Comparison of ENCODE assay signal across 1 cellular context in the genomic region with DNA sequence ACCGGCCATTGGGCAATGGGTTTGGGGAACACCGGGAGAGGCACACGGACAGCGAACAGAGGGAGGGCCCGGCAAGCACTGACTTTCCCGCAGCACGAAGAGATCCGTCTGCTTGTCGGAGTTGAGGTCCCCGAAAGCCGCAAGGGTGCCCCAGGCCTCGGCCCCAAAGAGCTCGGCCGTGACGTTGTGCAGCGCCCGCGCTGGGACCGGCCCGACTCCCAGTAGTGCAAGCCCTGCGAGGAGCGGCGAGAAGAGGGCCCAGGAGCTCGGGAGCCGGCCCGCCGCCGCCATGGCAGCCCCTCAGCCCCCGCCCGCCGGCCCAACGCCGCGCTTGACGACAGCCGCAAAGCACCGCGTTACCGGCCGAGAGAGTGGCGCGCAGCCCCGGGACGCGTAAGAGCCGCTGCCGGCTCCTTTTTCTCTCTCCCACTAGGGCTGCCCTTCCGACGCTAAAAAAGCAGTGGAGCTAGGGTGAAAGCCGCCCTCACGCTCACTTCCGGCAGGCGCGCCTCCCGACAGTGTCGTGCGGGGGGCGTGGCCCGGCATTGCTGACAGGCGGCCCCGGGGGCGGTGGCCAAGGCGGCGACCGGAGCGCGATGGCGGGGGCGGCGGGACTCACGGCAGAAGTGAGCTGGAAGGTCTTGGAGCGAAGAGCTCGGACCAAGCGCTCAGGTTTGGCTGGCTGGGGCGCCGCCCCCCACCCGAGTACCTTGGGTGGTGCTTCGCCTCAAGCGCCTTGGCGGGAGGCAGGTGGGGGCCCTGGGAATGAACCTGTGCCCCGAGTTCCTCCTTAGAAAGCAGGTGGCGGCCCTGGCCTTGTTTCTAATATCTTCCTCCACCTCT.
TF ChIP-seq lines count a peak whose summit lies in the region.

ITFG1 (minus strand) TSS at position 309 of the 843 bp plus-strand sequence; CDS start at position 291, 18 bp downstream.
PHKB (plus strand) TSS at position 577 of the 843 bp plus-strand sequence; CDS start at position 597, 20 bp downstream.

TF ChIP-seq in K562, 482 proteins besides CTCF, POLR2A, EP300 and RAD21 (continued from another document):
- TF ChIP-seq ZKSCAN3 (CRISPR knock-in tag; IDR thresholded peaks at IDR 0.05) (no peak), ZBTB17 (CRISPR knock-in tag; IDR thresholded peaks at IDR 0.05) (no peak), L3MBTL2 (IDR thresholded peaks at IDR 0.05) (0 out of 2 replicates have a peak, but pooled peaks have one; percentile 9), CREB1 (IDR thresholded peaks at IDR 0.05) (peak; percentile 77), CREB1 (CRISPR knock-in tag; IDR thresholded peaks at IDR 0.05) (peak; percentile 62; the same call in 1 of the 2 replicates), SRF (CRISPR knock-in tag; IDR thresholded peaks at IDR 0.05) (peak in 1 of 2 experiments; percentile 42; a peak in 1 of 4 replicates), E4F1 (CRISPR knock-in tag; IDR thresholded peaks at IDR 0.05; ENCODE audit: borderline replicate concordance) (peak; percentile 100), TAF1 (IDR thresholded peaks at IDR 0.05; ENCODE audit: control insufficient read depth, extremely low read depth, insufficient read depth, low read length, severe bottlenecking) (peak; percentile 98), KLF13 (tag; IDR thresholded peaks at IDR 0.05; ENCODE audit: borderline replicate concordance, low read depth) (peak; percentile 82; the same call in 1 of the 2 replicates), ARID2 (IDR thresholded peaks at IDR 0.05) (no peak), RBBP5 (IDR thresholded peaks at IDR 0.05; ENCODE audit: borderline replicate concordance, insufficient read depth, low read length, poor library complexity, severe bottlenecking) (peak; percentile 92), CHD1 (IDR thresholded peaks at IDR 0.05; ENCODE audit: low read length) (peak; percentile 66), CREM (IDR thresholded peaks at IDR 0.05; ENCODE audit: low read depth) (peak; percentile 67), ZBTB40 (IDR thresholded peaks at IDR 0.05) (peak; percentile 72), ZBTB40 (CRISPR knock-in tag; IDR thresholded peaks at IDR 0.05) (no peak), KLF1 (tag; IDR thresholded peaks at IDR 0.05) (no peak), E2F3 (CRISPR knock-in tag; IDR thresholded peaks at IDR 0.05) (0 out of 2 replicates have a peak, but pooled peaks have one; percentile 13), HMGN3 (IDR thresholded peaks at IDR 0.05; ENCODE audit: borderline replicate concordance, extremely low read depth, insufficient read length, low read depth, low read length) (peak; percentile 82)
- TF ChIP-seq, protein P1, sequence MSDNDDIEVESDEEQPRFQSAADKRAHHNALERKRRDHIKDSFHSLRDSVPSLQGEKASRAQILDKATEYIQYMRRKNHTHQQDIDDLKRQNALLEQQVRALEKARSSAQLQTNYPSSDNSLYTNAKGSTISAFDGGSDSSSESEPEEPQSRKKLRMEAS (CRISPR knock-in tag; IDR thresholded peaks at IDR 0.05) = peak; percentile 49; the same call in 1 of the 2 replicates
- TF ChIP-seq, protein P2, sequence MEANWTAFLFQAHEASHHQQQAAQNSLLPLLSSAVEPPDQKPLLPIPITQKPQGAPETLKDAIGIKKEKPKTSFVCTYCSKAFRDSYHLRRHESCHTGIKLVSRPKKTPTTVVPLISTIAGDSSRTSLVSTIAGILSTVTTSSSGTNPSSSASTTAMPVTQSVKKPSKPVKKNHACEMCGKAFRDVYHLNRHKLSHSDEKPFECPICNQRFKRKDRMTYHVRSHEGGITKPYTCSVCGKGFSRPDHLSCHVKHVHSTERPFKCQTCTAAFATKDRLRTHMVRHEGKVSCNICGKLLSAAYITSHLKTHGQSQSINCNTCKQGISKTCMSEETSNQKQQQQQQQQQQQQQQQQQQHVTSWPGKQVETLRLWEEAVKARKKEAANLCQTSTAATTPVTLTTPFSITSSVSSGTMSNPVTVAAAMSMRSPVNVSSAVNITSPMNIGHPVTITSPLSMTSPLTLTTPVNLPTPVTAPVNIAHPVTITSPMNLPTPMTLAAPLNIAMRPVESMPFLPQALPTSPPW (CRISPR knock-in tag; IDR thresholded peaks at IDR 0.05) = peak; percentile 93
- TF ChIP-seq, protein P3, sequence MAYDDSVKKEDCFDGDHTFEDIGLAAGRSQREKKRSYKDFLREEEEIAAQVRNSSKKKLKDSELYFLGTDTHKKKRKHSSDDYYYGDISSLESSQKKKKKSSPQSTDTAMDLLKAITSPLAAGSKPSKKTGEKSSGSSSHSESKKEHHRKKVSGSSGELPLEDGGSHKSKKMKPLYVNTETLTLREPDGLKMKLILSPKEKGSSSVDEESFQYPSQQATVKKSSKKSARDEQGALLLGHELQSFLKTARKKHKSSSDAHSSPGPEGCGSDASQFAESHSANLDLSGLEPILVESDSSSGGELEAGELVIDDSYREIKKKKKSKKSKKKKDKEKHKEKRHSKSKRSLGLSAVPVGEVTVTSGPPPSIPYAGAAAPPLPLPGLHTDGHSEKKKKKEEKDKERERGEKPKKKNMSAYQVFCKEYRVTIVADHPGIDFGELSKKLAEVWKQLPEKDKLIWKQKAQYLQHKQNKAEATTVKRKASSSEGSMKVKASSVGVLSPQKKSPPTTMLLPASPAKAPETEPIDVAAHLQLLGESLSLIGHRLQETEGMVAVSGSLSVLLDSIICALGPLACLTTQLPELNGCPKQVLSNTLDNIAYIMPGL (CRISPR knock-in tag; IDR thresholded peaks at IDR 0.05) = peak; percentile 67; the same call in 1 of the 2 replicates
- TF ChIP-seq, protein P4, sequence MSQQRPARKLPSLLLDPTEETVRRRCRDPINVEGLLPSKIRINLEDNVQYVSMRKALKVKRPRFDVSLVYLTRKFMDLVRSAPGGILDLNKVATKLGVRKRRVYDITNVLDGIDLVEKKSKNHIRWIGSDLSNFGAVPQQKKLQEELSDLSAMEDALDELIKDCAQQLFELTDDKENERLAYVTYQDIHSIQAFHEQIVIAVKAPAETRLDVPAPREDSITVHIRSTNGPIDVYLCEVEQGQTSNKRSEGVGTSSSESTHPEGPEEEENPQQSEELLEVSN (IDR thresholded peaks at IDR 0.05; ENCODE audit: borderline replicate concordance in 1 of 2, extremely low read depth in 1 of 2, insufficient read depth in 1 of 2, insufficient read length in 1 of 2, low read depth in 1 of 2, low read length in 1 of 2, poor library complexity in 1 of 2, severe bottlenecking in 1 of 2) = peak in 1 of 2 experiments; percentile 75
- TF ChIP-seq, protein P5, sequence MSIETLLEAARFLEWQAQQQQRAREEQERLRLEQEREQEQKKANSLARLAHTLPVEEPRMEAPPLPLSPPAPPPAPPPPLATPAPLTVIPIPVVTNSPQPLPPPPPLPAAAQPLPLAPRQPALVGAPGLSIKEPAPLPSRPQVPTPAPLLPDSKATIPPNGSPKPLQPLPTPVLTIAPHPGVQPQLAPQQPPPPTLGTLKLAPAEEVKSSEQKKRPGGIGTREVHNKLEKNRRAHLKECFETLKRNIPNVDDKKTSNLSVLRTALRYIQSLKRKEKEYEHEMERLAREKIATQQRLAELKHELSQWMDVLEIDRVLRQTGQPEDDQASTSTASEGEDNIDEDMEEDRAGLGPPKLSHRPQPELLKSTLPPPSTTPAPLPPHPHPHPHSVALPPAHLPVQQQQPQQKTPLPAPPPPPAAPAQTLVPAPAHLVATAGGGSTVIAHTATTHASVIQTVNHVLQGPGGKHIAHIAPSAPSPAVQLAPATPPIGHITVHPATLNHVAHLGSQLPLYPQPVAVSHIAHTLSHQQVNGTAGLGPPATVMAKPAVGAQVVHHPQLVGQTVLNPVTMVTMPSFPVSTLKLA (conservative IDR thresholded peaks at IDR 0.05) = peak; percentile 64 to 82; a peak in 3 of 4 replicates
